Comparison of ENCODE assay signal across 16 cellular contexts in genomic region chr12:127628655-127629054, GRCh38.
DNase-seq lines count a peak whose midpoint lies in the region; ATAC-seq and TF ChIP-seq lines count a peak whose summit lies in the region.
"Had no signal": no experiment of that assay in that cellular context is flagged by ENCODE, and none has a peak within 500 bp of the region (broad histone marks: within the 10 kb centered on the region; RNA-seq: fewer than 3 reads in every experiment).

No MANE protein-coding gene starts in this region.

- peak; percentile 17 for ATAC-seq in mucosa of descending colon
- ATAC-seq in activated CD8-positive, alpha-beta T cell treated with anti-CD3 and anti-CD28 coated beads for 36 hours = no peak
- ATAC-seq: Panc1; right lobe of liver; stimulated activated memory B cell treated with anti-CD40 and anti-IgM and Interleukin-4, amounts not matched to agents 10 μg/mL and 1 μg/mL and 100 μg/mL, for 72 hours had no signal

- no peaks in the 10 kb centered on the region for H3K9me3 ChIP-seq in adipocyte (ENCODE audit: control insufficient read depth, low read length)
- no peaks in the 10 kb centered on the region for H3K9me3 ChIP-seq in mucosa of descending colon
- H3K9me3 ChIP-seq: right lobe of liver had no signal

- H3K4me1 Mint-ChIP-seq in activated CD8-positive, alpha-beta T cell treated with anti-CD3 and anti-CD28 coated beads for 36 hours (ENCODE audit: low read depth) = no peaks in the 10 kb centered on the region
- H3K4me1 Mint-ChIP-seq: CD8-positive, alpha-beta memory T cell; stimulated activated memory B cell treated with anti-CD40 and anti-IgM and Interleukin-4, amounts not matched to agents 10 μg/mL and 1 μg/mL and 100 μg/mL, for 72 hours had no signal

- no peak overlapping the region for H3K4me3 ChIP-seq in BJ (ENCODE audit: low read depth, low read length)
- H3K4me3 ChIP-seq in adipocyte (ENCODE audit: low read length) = no peak overlapping the region
- no peak overlapping the region for H3K4me3 ChIP-seq in mucosa of descending colon
- H3K4me3 ChIP-seq: neural progenitor cell, right lobe of liver had no signal

- POLR2A ChIA-PET in BJ (lab: Charles Lee) = no interaction called here
- POLR2A ChIA-PET in activated CD8-positive, alpha-beta T cell treated with anti-CD3 and anti-CD28 coated beads for 36 hours (lab: Charles Lee) = no interaction called here

- TF ChIP-seq CTCF in BJ (IDR thresholded peaks at IDR 0.05; ENCODE audit: insufficient read depth, low read depth, low read length) (no peak), mucosa of descending colon (IDR thresholded peaks at IDR 0.05) (no peak)
- TF ChIP-seq CTCF in activated CD8-positive, alpha-beta T cell treated with anti-CD3 and anti-CD28 coated beads for 36 hours (IDR thresholded peaks at IDR 0.05) = no peak

- H3K27me3 ChIP-seq in BJ (ENCODE audit: control insufficient read depth, insufficient read depth, low read length) (no peaks in the 10 kb centered on the region), adipocyte (replicated peaks; ENCODE audit: control insufficient read depth, insufficient read depth, low read length) (no peaks in the 10 kb centered on the region)
- H3K27me3 ChIP-seq: neural progenitor cell, right lobe of liver had no signal

- no peaks in the 10 kb centered on the region for H3K4me1 ChIP-seq in adipocyte (ENCODE audit: control insufficient read depth, insufficient read depth, low read length)
- H3K4me1 ChIP-seq in mucosa of descending colon (ENCODE audit: low read depth) = no peaks in the 10 kb centered on the region
- H3K4me1 ChIP-seq: right lobe of liver had no signal

- H3K9ac ChIP-seq in adipocyte (ENCODE audit: low read length) = no peak overlapping the region
- H3K9ac ChIP-seq: neural progenitor cell had no signal

- no peaks in the 10 kb centered on the region for H3K27me3 Mint-ChIP-seq in activated CD8-positive, alpha-beta T cell treated with anti-CD3 and anti-CD28 coated beads for 36 hours
- H3K27me3 Mint-ChIP-seq: CD8-positive, alpha-beta memory T cell; stimulated activated memory B cell treated with anti-CD40 and anti-IgM and Interleukin-4, amounts not matched to agents 10 μg/mL and 1 μg/mL and 100 μg/mL, for 72 hours had no signal

- H3K36me3 ChIP-seq in BJ (ENCODE audit: control insufficient read depth, insufficient read depth, low read length) (no peaks in the 10 kb centered on the region), adipocyte (ENCODE audit: control insufficient read depth, insufficient read depth, low read length, severe bottlenecking) (no peaks in the 10 kb centered on the region), mucosa of descending colon (ENCODE audit: low read depth) (no peaks in the 10 kb centered on the region)
- H3K36me3 ChIP-seq: neural progenitor cell, right lobe of liver had no signal

- DNase-seq in BJ (ENCODE audit: low read depth) = peak; percentile 86
- DNase-seq in GOT3 (lab: John Stamatoyannopoulos, UW) = peak; percentile 26
- peak; percentile 40 for DNase-seq in adipocyte (ENCODE audit: low read depth)
- no peak for DNase-seq in mucosa of descending colon
- DNase-seq in glomerular visceral epithelial cell (ENCODE audit: extremely low spot score) = no peak
- DNase-seq in HK-2 (ENCODE audit: unreplicated experiment) = no peak
- DNase-seq in mucosa of gallbladder (ENCODE audit: low spot score) = no peak
- no peak for DNase-seq in activated CD8-positive, alpha-beta T cell treated with anti-CD3 and anti-CD28 coated beads for 36 hours
- DNase-seq: activated CD4-positive, alpha-beta T cell treated with anti-CD3 and anti-CD28 coated beads, Interleukin-2, amount 50 U/mL, for 1 hour; CD8-positive, alpha-beta memory T cell; mammary epithelial cell; right lobe of liver had no signal

- CTCF ChIA-PET in BJ (lab: Yijun Ruan, JAX) = interaction anchor here (0.6 to 1.9 kb wide), 4 partner anchors 9 to 68 kb away, joined by 3 to 6 read pairs (median 5); no protein-coding TSS in a partner anchor
- CTCF ChIA-PET in activated CD8-positive, alpha-beta T cell treated with anti-CD3 and anti-CD28 coated beads for 36 hours (lab: Charles Lee) = no interaction called here

- peaks cover 2% of the 10 kb centered on the region for H3K9me3 Mint-ChIP-seq in activated CD8-positive, alpha-beta T cell treated with anti-CD3 and anti-CD28 coated beads for 36 hours
- H3K9me3 Mint-ChIP-seq: neural progenitor cell; T-helper 2 cell treated with Interferon-gamma antibody and Interleukin-4, amounts not matched to agents 5 μg/mL and 100 μg/mL, for 36 hours had no signal

- H3K27ac Mint-ChIP-seq in activated CD8-positive, alpha-beta T cell treated with anti-CD3 and anti-CD28 coated beads for 36 hours = no peak overlapping the region
- H3K27ac Mint-ChIP-seq: neural progenitor cell; stimulated activated memory B cell treated with anti-CD40 and anti-IgM and Interleukin-4, amounts not matched to agents 10 μg/mL and 1 μg/mL and 100 μg/mL, for 72 hours; T-helper 2 cell treated with Interferon-gamma antibody and Interleukin-4, amounts not matched to agents 5 μg/mL and 100 μg/mL, for 36 hours had no signal

- intact Hi-C loops in mucosa of descending colon (cut with DNase I, micrococcal nuclease) = no loop called here
- intact Hi-C loops in activated CD8-positive, alpha-beta T cell treated with anti-CD3 and anti-CD28 coated beads for 36 hours (cut with micrococcal nuclease) = no loop called here

- no peaks in the 10 kb centered on the region for H3K36me3 Mint-ChIP-seq in activated CD8-positive, alpha-beta T cell treated with anti-CD3 and anti-CD28 coated beads for 36 hours (ENCODE audit: low read depth)
- H3K36me3 Mint-ChIP-seq: CD8-positive, alpha-beta memory T cell; neural progenitor cell; stimulated activated memory B cell treated with anti-CD40 and anti-IgM and Interleukin-4, amounts not matched to agents 10 μg/mL and 1 μg/mL and 100 μg/mL, for 72 hours had no signal

- H3K4me3 Mint-ChIP-seq in activated CD8-positive, alpha-beta T cell treated with anti-CD3 and anti-CD28 coated beads for 36 hours = no peak overlapping the region
- H3K4me3 Mint-ChIP-seq: CD8-positive, alpha-beta memory T cell; neural progenitor cell; stimulated activated memory B cell treated with anti-CD40 and anti-IgM and Interleukin-4, amounts not matched to agents 10 μg/mL and 1 μg/mL and 100 μg/mL, for 72 hours; T-helper 2 cell treated with Interferon-gamma antibody and Interleukin-4, amounts not matched to agents 5 μg/mL and 100 μg/mL, for 36 hours had no signal

Comparison
In these comparisons a context has a peak if more than half of its experiments do, and no peak if none do; other contexts are left out.
1. DNase-seq: peak in BJ (single experiment), GOT3 (single experiment) and adipocyte (single experiment); none in mucosa of descending colon (0 of 3), glomerular visceral epithelial cell (single experiment), HK-2 (single experiment), mucosa of gallbladder (single experiment) and activated CD8-positive, alpha-beta T cell treated with anti-CD3 and anti-CD28 coated beads for 36 hours (single experiment).